Comparison of ENCODE assay signal across 9 cellular contexts in genomic region chr6:33420493-33421343, GRCh38. TPM values are rescaled to one million over a fixed set of nuclear protein-coding genes. Genes with fewer than 3 reads are reported as not detected.
DNase-seq lines count a peak whose midpoint lies in the region; ATAC-seq and TF ChIP-seq lines count a peak whose summit lies in the region.
"Had no signal": no experiment of that assay in that cellular context is flagged by ENCODE, and none has a peak within 500 bp of the region (broad histone marks: within the 10 kb centered on the region; RNA-seq: fewer than 3 reads in every experiment).

No MANE protein-coding gene starts in this region.

- H3K4me1 Mint-ChIP-seq in T-helper 1 cell treated with Interleukin-12 subunit alpha and Interleukin-12 subunit beta and Interleukin-4 antibody, amounts not matched to agents 30 μg/mL and 1 μg/mL, for 36 hours (ENCODE audit: low read depth): peaks cover 71% of the 10 kb centered on the region
- H3K4me1 Mint-ChIP-seq in T-cell: peaks cover 59 to 83% (median 74%) of the 10 kb centered on the region in 3 donors
- H3K4me1 Mint-ChIP-seq in stimulated activated naive CD8-positive, alpha-beta T cell treated with anti-CD3 and anti-CD28 coated beads, Interleukin-15, amount 100 ng/mL, for 72 hours: peaks cover 65% of the 10 kb centered on the region

- H3K27ac Mint-ChIP-seq in T-helper 1 cell treated with Interleukin-12 subunit alpha and Interleukin-12 subunit beta and Interleukin-4 antibody, amounts not matched to agents 30 μg/mL and 1 μg/mL, for 36 hours: peak overlapping the region; percentile 37
- H3K27ac Mint-ChIP-seq in T-cell: peak overlapping the region; percentile 31 to 58
- no peak overlapping the region for H3K27ac Mint-ChIP-seq in stimulated activated naive CD8-positive, alpha-beta T cell treated with anti-CD3 and anti-CD28 coated beads, Interleukin-15, amount 100 ng/mL, for 72 hours

- H3K9me3 Mint-ChIP-seq in T-helper 1 cell treated with Interleukin-12 subunit alpha and Interleukin-12 subunit beta and Interleukin-4 antibody, amounts not matched to agents 30 μg/mL and 1 μg/mL, for 36 hours: no peaks in the 10 kb centered on the region
- H3K9me3 Mint-ChIP-seq in T-cell: no peaks in the 10 kb centered on the region
- H3K9me3 Mint-ChIP-seq in stimulated activated naive CD8-positive, alpha-beta T cell treated with anti-CD3 and anti-CD28 coated beads, Interleukin-15, amount 100 ng/mL, for 72 hours: peaks cover 0 to 9% of the 10 kb centered on the region in 2 donors

- CTCF ChIA-PET in T-cell (lab: Charles Lee): no interaction called here

- H3K4me3 ChIP-seq in fibroblast of mammary gland (ENCODE audit: control insufficient read depth, low read depth, low read length): peak overlapping the region; percentile 47

- ATAC-seq in T-cell (replicated peaks in 1 of 4): no peak
- ATAC-seq in stimulated activated naive CD8-positive, alpha-beta T cell treated with anti-CD3 and anti-CD28 coated beads, Interleukin-15, amount 100 ng/mL, for 72 hours: no peak
- ATAC-seq in GM21423 (IDR thresholded peaks at IDR 0.05; ENCODE audit: unreplicated experiment): no peak

- DNase-seq in T-helper 1 cell (no peak), T-cell (no peak), fibroblast of mammary gland (ENCODE audit: low read depth) (no peak), medulla oblongata (ENCODE audit: extremely low spot score) (no peak), CD1c-positive myeloid dendritic cell (ENCODE audit: extremely low spot score) (no peak)
- DNase-seq in stimulated activated naive CD8-positive, alpha-beta T cell treated with anti-CD3 and anti-CD28 coated beads, Interleukin-15, amount 100 ng/mL, for 72 hours: no peak
- DNase-seq: NCI-H187 had no signal

- H3K36me3 Mint-ChIP-seq in T-helper 1 cell treated with Interleukin-12 subunit alpha and Interleukin-12 subunit beta and Interleukin-4 antibody, amounts not matched to agents 30 μg/mL and 1 μg/mL, for 36 hours (ENCODE audit: low read depth): peaks cover 22% of the 10 kb centered on the region
- H3K36me3 Mint-ChIP-seq in T-cell: peaks cover 7% of the 10 kb centered on the region

- POLR2A ChIA-PET in T-cell (lab: Charles Lee): no interaction called here

- H3K27me3 Mint-ChIP-seq in T-helper 1 cell treated with Interleukin-12 subunit alpha and Interleukin-12 subunit beta and Interleukin-4 antibody, amounts not matched to agents 30 μg/mL and 1 μg/mL, for 36 hours (ENCODE audit: low read depth): no peaks in the 10 kb centered on the region
- no peaks in the 10 kb centered on the region for H3K27me3 Mint-ChIP-seq in T-cell
- H3K27me3 Mint-ChIP-seq in stimulated activated naive CD8-positive, alpha-beta T cell treated with anti-CD3 and anti-CD28 coated beads, Interleukin-15, amount 100 ng/mL, for 72 hours: no peaks in the 10 kb centered on the region

- peak overlapping the region; percentile 60 for H3K4me3 Mint-ChIP-seq in T-helper 1 cell treated with Interleukin-12 subunit alpha and Interleukin-12 subunit beta and Interleukin-4 antibody, amounts not matched to agents 30 μg/mL and 1 μg/mL, for 36 hours
- H3K4me3 Mint-ChIP-seq in T-cell: peak overlapping the region in 1 of 3 donors; percentile 94
- peak overlapping the region; percentile 61 to 75 for H3K4me3 Mint-ChIP-seq in stimulated activated naive CD8-positive, alpha-beta T cell treated with anti-CD3 and anti-CD28 coated beads, Interleukin-15, amount 100 ng/mL, for 72 hours

- no peak for TF ChIP-seq CTCF in fibroblast of mammary gland (conservative IDR thresholded peaks at IDR 0.05; ENCODE audit: control insufficient read depth, insufficient read depth, low read depth, low read length)

RNA-seq across cellular contexts. Expression of gene SYNGAP1, which starts 0.9 kb away (rescaled TPM):
- total RNA-seq in T-cell: 100 to 1,000 TPM in 1 of 5 donors, 10 to 100 TPM in 4; 51.2 to 111 (median 64.5) TPM

RNA-seq across cellular contexts. Expression of gene CUTA, which starts 2.8 kb away (rescaled TPM):
- total RNA-seq in T-cell: 100 to 1,000 TPM; 169 to 184 (median 176) TPM

RNA-seq across cellular contexts. Expression of gene PHF1, which starts 9.9 kb away (rescaled TPM):
- 100 to 1,000 TPM; 169 to 372 (median 175) TPM for total RNA-seq in T-cell

RNA-seq across cellular contexts. Expression of gene KIFC1, which starts 29.1 kb away (rescaled TPM):
- total RNA-seq in T-cell: 1 to 10 TPM; 1.1 to 2.9 (median 1.8) TPM

RNA-seq across cellular contexts. Expression of gene ZBTB9, which starts 33.7 kb away (rescaled TPM):
- total RNA-seq in T-cell: 10 to 100 TPM in 3 of 5 donors, 1 to 10 TPM in 2; 3.9 to 12.6 (median 11.1) TPM

Comparison
In these comparisons a context has a peak if more than half of its experiments do, and no peak if none do; other contexts are left out.
1. H3K27ac Mint-ChIP-seq: peak in T-helper 1 cell treated with Interleukin-12 subunit alpha and Interleukin-12 subunit beta and Interleukin-4 antibody, amounts not matched to agents 30 μg/mL and 1 μg/mL, for 36 hours (single experiment) and T-cell (2 of 2); none in stimulated activated naive CD8-positive, alpha-beta T cell treated with anti-CD3 and anti-CD28 coated beads, Interleukin-15, amount 100 ng/mL, for 72 hours (0 of 2).